In genomic region chr11:134625151-134625550, GRCh38 we compare ENCODE assay signal across 32 cellular contexts.
"Had no signal": no experiment of that assay in that cellular context is flagged by ENCODE, and none has a peak within 500 bp of the region (broad histone marks: within the 10 kb centered on the region; RNA-seq: fewer than 3 reads in every experiment).

No MANE protein-coding gene starts in this region.

- DNase-seq: activated B cell treated with CpG ODN at 0.5 μM for 24 hours; activated CD4-positive, alpha-beta memory T cell treated with anti-CD3 and anti-CD28 coated beads for 36 hours; activated CD4-positive, alpha-beta T cell treated with anti-CD3 and anti-CD28 coated beads for 4 hours; activated CD4-positive, alpha-beta T cell treated with anti-CD3 and anti-CD28 coated beads, Interleukin-2, amount 10 ng/mL, durations not matched to agents 24 days and 14 days; activated CD4-positive, alpha-beta T cell treated with anti-CD3 and anti-CD28 coated beads, Interleukin-2, amount 50 U/mL, for 1 hour; activated CD4-positive, alpha-beta T cell treated with anti-CD3 and anti-CD28 coated beads, Interleukin-2, amount 50 U/mL, for 4 hours; activated CD4-positive, CD25-positive, alpha-beta regulatory T cell treated with anti-CD3 and anti-CD28 coated beads, Interleukin-2, amount 50 U/mL, for 72 hours; activated CD8-positive, alpha-beta memory T cell treated with anti-CD3 and anti-CD28 coated beads, Interleukin-2, amount 50 U/mL, for 4 hours; activated CD8-positive, alpha-beta T cell treated with anti-CD3 and anti-CD28 coated beads for 36 hours; activated gamma-delta T cell treated with Interleukin-2 at 50 U/mL for 16 hours; activated naive CD4-positive, alpha-beta T cell; activated naive CD4-positive, alpha-beta T cell treated with anti-CD3 and anti-CD28 coated beads for 36 hours; activated naive CD4-positive, alpha-beta T cell treated with anti-CD3 and anti-CD28 coated beads, Interleukin-2, amount 50 U/mL, for 16 hours; activated naive CD8-positive, alpha-beta T cell treated with anti-CD3 and anti-CD28 coated beads for 36 hours; activated T-cell treated with anti-CD3 and anti-CD28 coated beads for 4 hours; activated T-cell treated with anti-CD3 and anti-CD28 coated beads, Interleukin-2, amount 50 U/mL, for 1 hour; activated T-cell treated with anti-CD3 and anti-CD28 coated beads, Interleukin-2, amount 50 U/mL, for 4 hours; activated T-cell treated with anti-CD3 and anti-CD28 coated beads, Interleukin-2, amount 50 U/mL, for 72 hours; amniotic stem cell; body of pancreas; brain microvascular endothelial cell; caudate nucleus; cerebellar nuclear complex; SW 1271; T-helper 1 cell; T-helper 2 cell; T-helper 9 cell had no signal

- ATAC-seq: activated CD8-positive, alpha-beta T cell treated with anti-CD3 and anti-CD28 coated beads for 36 hours; activated naive CD4-positive, alpha-beta T cell treated with anti-CD3 and anti-CD28 coated beads, Interleukin-2, amount 50 U/mL, for 72 hours; activated T-cell treated with anti-CD3 and anti-CD28 coated beads, Interleukin-2, amount 50 U/mL, for 4 hours; activated T-cell treated with anti-CD3 and anti-CD28 coated beads, Interleukin-2, amount 50 U/mL, for 72 hours; activated T-helper 17 cell treated with anti-CD3 and anti-CD28 coated beads, Interleukin-2, amount 50 U/mL, for 72 hours; body of pancreas had no signal

- H3K4me3 ChIP-seq: adrenal gland, body of pancreas, breast epithelium had no signal

- H3K27ac ChIP-seq: adrenal gland, body of pancreas, brain microvascular endothelial cell, breast epithelium, VCaP had no signal
